Comparison of ENCODE assay signal across 36 cellular contexts in genomic region chr19:12706332-12706718, GRCh38. TPM values are rescaled to one million over a fixed set of nuclear protein-coding genes. Genes with fewer than 3 reads are reported as not detected.
"Had no signal": no experiment of that assay in that cellular context is flagged by ENCODE, and none has a peak within 500 bp of the region (broad histone marks: within the 10 kb centered on the region; RNA-seq: fewer than 3 reads in every experiment).

No MANE protein-coding gene starts in this region.

- H3K4me1 Mint-ChIP-seq: activated CD4-positive, alpha-beta T cell treated with anti-CD3 and anti-CD28 coated beads, Interleukin-2, amount 10 ng/mL, durations not matched to agents 24 days and 14 days had no signal

- H3K4me3 ChIP-seq: adrenal gland, body of pancreas, breast epithelium, Peyer's patch had no signal

- H3K4me1 ChIP-seq: adrenal gland, body of pancreas, breast epithelium, Peyer's patch had no signal

- H3K27me3 ChIP-seq: adrenal gland, body of pancreas, breast epithelium, Peyer's patch had no signal

- H3K9me3 Mint-ChIP-seq: activated CD4-positive, alpha-beta T cell treated with anti-CD3 and anti-CD28 coated beads, Interleukin-2, amount 10 ng/mL, durations not matched to agents 24 days and 14 days; activated CD8-positive, alpha-beta T cell treated with anti-CD3 and anti-CD28 coated beads for 36 hours; activated naive CD4-positive, alpha-beta T cell treated with anti-CD3 and anti-CD28 coated beads for 36 hours; activated naive CD4-positive, alpha-beta T cell treated with anti-CD3 and anti-CD28 coated beads, Interleukin-2, amount 50 U/mL, for 72 hours; activated T-helper 1 cell treated with anti-CD3 and anti-CD28 coated beads, Interleukin-12 subunit alpha, Interleukin-12 subunit beta, Interleukin-2, Interleukin-4 antibody, amounts not matched to agents 30 ng/mL and 10 ng/mL and 1 ng/mL, durations not matched to agents 14 hours and 24 hours and 36 hours; T-helper 2 cell treated with Interferon-gamma antibody and Interleukin-4, amounts not matched to agents 5 μg/mL and 100 μg/mL, for 36 hours had no signal

- H3K27ac ChIP-seq: adrenal gland, body of pancreas, breast epithelium, Peyer's patch had no signal

- FAIRE-seq: astrocyte, TTC549 had no signal

- H3K27ac Mint-ChIP-seq: activated CD4-positive, alpha-beta T cell treated with anti-CD3 and anti-CD28 coated beads, Interleukin-2, amount 10 ng/mL, durations not matched to agents 24 days and 14 days; activated CD8-positive, alpha-beta T cell treated with anti-CD3 and anti-CD28 coated beads for 36 hours; activated naive CD4-positive, alpha-beta T cell treated with anti-CD3 and anti-CD28 coated beads for 36 hours; activated T-helper 1 cell treated with anti-CD3 and anti-CD28 coated beads, Interleukin-12 subunit alpha, Interleukin-12 subunit beta, Interleukin-2, Interleukin-4 antibody, amounts not matched to agents 30 ng/mL and 10 ng/mL and 1 ng/mL, durations not matched to agents 14 hours and 24 hours and 36 hours; T-helper 2 cell treated with Interferon-gamma antibody and Interleukin-4, amounts not matched to agents 5 μg/mL and 100 μg/mL, for 36 hours had no signal

- H3K27me3 Mint-ChIP-seq: activated CD4-positive, alpha-beta T cell treated with anti-CD3 and anti-CD28 coated beads, Interleukin-2, amount 10 ng/mL, durations not matched to agents 24 days and 14 days; activated CD8-positive, alpha-beta T cell treated with anti-CD3 and anti-CD28 coated beads for 36 hours had no signal

- DNase-seq: activated CD4-positive, alpha-beta T cell treated with anti-CD3 and anti-CD28 coated beads, Interleukin-2, amount 10 ng/mL, durations not matched to agents 24 days and 14 days; activated CD4-positive, alpha-beta T cell treated with anti-CD3 and anti-CD28 coated beads, Interleukin-2, amount 50 U/mL, for 4 hours; activated CD8-positive, alpha-beta T cell treated with anti-CD3 and anti-CD28 coated beads for 36 hours; activated gamma-delta T cell treated with Interleukin-2 at 50 U/mL for 16 hours; activated naive CD4-positive, alpha-beta T cell treated with anti-CD3 and anti-CD28 coated beads for 36 hours; activated T-cell treated with anti-CD3 and anti-CD28 coated beads, Interleukin-2, amount 50 U/mL, for 1 hour; adrenal gland; body of pancreas; MM.1S; MV-4-11; NCI-H1092; NCI-H1436 treated with DMSO at 0.1 percent for 48 hours; NCI-H1694 treated with DMSO at 0.1 percent for 48 hours; NCI-H2029; NCI-H2107; NCI-H2171; NCI-H510A; NCI-H526; NCI-H748 treated with DMSO at 0.1 percent for 48 hours; NK-92 treated with Interleukin-12 subunit alpha and Interleukin-12 subunit beta, amount 100 ng/mL, for 24 hours; PC-3; Peyer's patch; RPMI8226; SIG-M5 had no signal

- ATAC-seq: activated CD8-positive, alpha-beta T cell treated with anti-CD3 and anti-CD28 coated beads for 36 hours; activated naive CD4-positive, alpha-beta T cell treated with anti-CD3 and anti-CD28 coated beads, Interleukin-2, amount 50 U/mL, for 72 hours; body of pancreas; PC-3; Right ventricle myocardium inferior had no signal

- H3K4me3 Mint-ChIP-seq: activated CD4-positive, alpha-beta T cell treated with anti-CD3 and anti-CD28 coated beads, Interleukin-2, amount 10 ng/mL, durations not matched to agents 24 days and 14 days; activated CD8-positive, alpha-beta T cell treated with anti-CD3 and anti-CD28 coated beads for 36 hours; activated naive CD4-positive, alpha-beta T cell treated with anti-CD3 and anti-CD28 coated beads for 36 hours; activated T-helper 1 cell treated with anti-CD3 and anti-CD28 coated beads, Interleukin-12 subunit alpha, Interleukin-12 subunit beta, Interleukin-2, Interleukin-4 antibody, amounts not matched to agents 30 ng/mL and 10 ng/mL and 1 ng/mL, durations not matched to agents 14 hours and 24 hours and 36 hours; T-helper 2 cell treated with Interferon-gamma antibody and Interleukin-4, amounts not matched to agents 5 μg/mL and 100 μg/mL, for 36 hours had no signal

RNA-seq across cellular contexts. Expression of gene GNG14, which starts 18.5 kb away (rescaled TPM):
- total RNA-seq: activated CD4-positive, alpha-beta T cell treated with anti-CD3 and anti-CD28 coated beads, Interleukin-2, amount 10 ng/mL, durations not matched to agents 24 days and 14 days; activated CD8-positive, alpha-beta memory T cell treated with anti-CD3 and anti-CD28 coated beads for 36 hours; activated CD8-positive, alpha-beta T cell treated with anti-CD3 and anti-CD28 coated beads for 36 hours; activated naive CD4-positive, alpha-beta T cell treated with anti-CD3 and anti-CD28 coated beads for 36 hours; activated naive CD4-positive, alpha-beta T cell treated with anti-CD3 and anti-CD28 coated beads, Interleukin-2, amount 50 U/mL, for 72 hours; adrenal gland; astrocyte; body of pancreas; breast epithelium; cardiac septum; LHCN-M2; PC-3; Peyer's patch; Right ventricle myocardium inferior; SK-MEL-5; T-helper 1 cell treated with Interleukin-12 subunit alpha and Interleukin-12 subunit beta and Interleukin-4 antibody, amounts not matched to agents 30 ng/mL and 1 ng/mL, for 36 hours had no signal
- polyA plus RNA-seq: adrenal gland had no signal
